In the genomic region with DNA sequence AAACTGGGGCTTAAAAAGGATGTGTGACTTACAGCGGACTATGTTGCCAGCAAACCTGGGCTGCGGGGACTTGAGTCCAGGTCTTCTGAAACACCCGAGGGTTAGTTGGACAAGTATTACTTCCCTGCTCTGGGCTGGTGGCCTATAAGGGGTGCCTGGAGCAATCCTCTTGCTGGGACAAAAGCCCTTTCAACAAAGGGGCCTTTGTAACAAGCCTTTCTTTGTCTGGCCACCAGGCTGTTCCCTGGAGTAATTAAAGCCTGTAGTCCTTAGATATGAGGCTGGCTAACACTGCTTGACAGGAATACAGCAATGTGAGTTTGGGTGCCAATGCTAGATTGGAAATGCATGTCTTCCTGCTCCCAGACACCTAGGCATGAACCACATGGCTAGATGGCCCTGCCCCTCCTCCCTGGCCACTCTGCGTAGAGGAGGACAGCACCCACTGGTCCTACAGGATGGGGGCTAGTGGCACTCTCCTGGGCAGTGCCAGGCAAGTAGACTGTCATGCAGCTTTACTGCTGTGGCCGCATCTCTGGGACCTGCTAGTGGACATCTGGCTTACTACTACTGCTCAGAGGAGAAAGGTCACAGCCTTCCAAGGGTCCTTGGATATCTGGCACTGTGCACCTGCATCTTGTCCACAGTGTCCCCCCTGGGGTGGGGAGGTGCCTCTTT, we compare ENCODE assay signal across 15 cellular contexts.
DNase-seq lines count a peak whose midpoint lies in the region; ATAC-seq and TF ChIP-seq lines count a peak whose summit lies in the region.
"Had no signal": no experiment of that assay in that cellular context is flagged by ENCODE, and none has a peak within 500 bp of the region (broad histone marks: within the 10 kb centered on the region; RNA-seq: fewer than 3 reads in every experiment).

No MANE protein-coding gene starts in this region.

- CTCF ChIA-PET in naive thymus-derived CD4-positive, alpha-beta T cell (lab: Charles Lee) = no interaction called here

- DNase-seq in NCI-H1436 (lab: John Stamatoyannopoulos, UW) (peak; percentile 39), NCI-H1436 treated with DMSO at 0.1 percent for 48 hours (lab: John Stamatoyannopoulos, UW) (no peak), astrocyte of the hippocampus (ENCODE audit: low read depth, low spot score) (peak; percentile 49), iPS-NIHi7 (ENCODE audit: extremely low spot score) (peak; percentile 43), WERI-Rb-1 (no peak)
- no peak for DNase-seq in stimulated activated effector memory CD8-positive, alpha-beta T cell treated with anti-CD3 and anti-CD28 coated beads, Interleukin-12 subunit alpha, Interleukin-12 subunit beta, amount 100 ng/mL, for 72 hours (ENCODE audit: low spot score in 2 of 2)
- DNase-seq in naive thymus-derived CD4-positive, alpha-beta T cell = no peak
- DNase-seq: activated CD4-positive, alpha-beta T cell treated with anti-CD3 and anti-CD28 coated beads, Interleukin-2, amount 50 U/mL, for 1 hour; activated naive CD8-positive, alpha-beta T cell treated with anti-CD3 and anti-CD28 coated beads, Interleukin-2, amount 10 ng/mL, durations not matched to agents 7 days and 5 days; esophagus squamous epithelium; left ventricle myocardium superior; NCI-H187; sigmoid colon had no signal

- H3K9me3 ChIP-seq in naive thymus-derived CD4-positive, alpha-beta T cell (ENCODE audit: control insufficient read depth in 2 of 3, low read length in 3 of 3) = no peaks in the 10 kb centered on the region
- no peaks in the 10 kb centered on the region for H3K9me3 ChIP-seq in WERI-Rb-1 (ENCODE audit: severe bottlenecking)
- H3K9me3 ChIP-seq: esophagus squamous epithelium, sigmoid colon, SJCRH30 had no signal

- POLR2A ChIA-PET in naive thymus-derived CD4-positive, alpha-beta T cell (lab: Charles Lee) = no interaction called here

- no peaks in the 10 kb centered on the region for H3K36me3 Mint-ChIP-seq in stimulated activated effector memory CD8-positive, alpha-beta T cell treated with anti-CD3 and anti-CD28 coated beads, Interleukin-12 subunit alpha, Interleukin-12 subunit beta, amount 100 ng/mL, for 72 hours
- no peaks in the 10 kb centered on the region for H3K36me3 Mint-ChIP-seq in naive thymus-derived CD4-positive, alpha-beta T cell
- H3K36me3 Mint-ChIP-seq: activated naive CD8-positive, alpha-beta T cell treated with anti-CD3 and anti-CD28 coated beads, Interleukin-2, amount 10 ng/mL, durations not matched to agents 7 days and 5 days had no signal

- no peak overlapping the region for H3K4me3 Mint-ChIP-seq in stimulated activated effector memory CD8-positive, alpha-beta T cell treated with anti-CD3 and anti-CD28 coated beads, Interleukin-12 subunit alpha, Interleukin-12 subunit beta, amount 100 ng/mL, for 72 hours
- H3K4me3 Mint-ChIP-seq in naive thymus-derived CD4-positive, alpha-beta T cell = no peak overlapping the region
- H3K4me3 Mint-ChIP-seq: activated naive CD8-positive, alpha-beta T cell treated with anti-CD3 and anti-CD28 coated beads, Interleukin-2, amount 10 ng/mL, durations not matched to agents 7 days and 5 days had no signal

- no peak for TF ChIP-seq CTCF in WERI-Rb-1 (IDR thresholded peaks at IDR 0.05; ENCODE audit: low read depth, low read length)

- H3K4me1 Mint-ChIP-seq in stimulated activated effector memory CD8-positive, alpha-beta T cell treated with anti-CD3 and anti-CD28 coated beads, Interleukin-12 subunit alpha, Interleukin-12 subunit beta, amount 100 ng/mL, for 72 hours = no peaks in the 10 kb centered on the region
- peaks cover 0 to 4% (median 0%) of the 10 kb centered on the region in 7 donors for H3K4me1 Mint-ChIP-seq in naive thymus-derived CD4-positive, alpha-beta T cell
- H3K4me1 Mint-ChIP-seq: activated naive CD8-positive, alpha-beta T cell treated with anti-CD3 and anti-CD28 coated beads, Interleukin-2, amount 10 ng/mL, durations not matched to agents 7 days and 5 days had no signal

- H3K27ac Mint-ChIP-seq in stimulated activated effector memory CD8-positive, alpha-beta T cell treated with anti-CD3 and anti-CD28 coated beads, Interleukin-12 subunit alpha, Interleukin-12 subunit beta, amount 100 ng/mL, for 72 hours = no peak overlapping the region
- H3K27ac Mint-ChIP-seq in naive thymus-derived CD4-positive, alpha-beta T cell = no peak overlapping the region
- H3K27ac Mint-ChIP-seq: activated naive CD8-positive, alpha-beta T cell treated with anti-CD3 and anti-CD28 coated beads, Interleukin-2, amount 10 ng/mL, durations not matched to agents 7 days and 5 days had no signal

- H3K4me1 ChIP-seq in naive thymus-derived CD4-positive, alpha-beta T cell (ENCODE audit: control insufficient read depth in 2 of 2, insufficient read depth in 2 of 2, low read length in 2 of 2) = no peaks in the 10 kb centered on the region
- H3K4me1 ChIP-seq: sigmoid colon, SJCRH30 had no signal

- H3K36me3 ChIP-seq in naive thymus-derived CD4-positive, alpha-beta T cell (ENCODE audit: control insufficient read depth in 2 of 3, insufficient read depth in 3 of 3, low read length in 3 of 3) = no peaks in the 10 kb centered on the region
- no peaks in the 10 kb centered on the region for H3K36me3 ChIP-seq in WERI-Rb-1
- H3K36me3 ChIP-seq: esophagus squamous epithelium, sigmoid colon, SJCRH30 had no signal

- H3K27me3 ChIP-seq in naive thymus-derived CD4-positive, alpha-beta T cell (ENCODE audit: control insufficient read depth in 2 of 2, insufficient read depth in 2 of 2, low read length in 2 of 2) = no peaks in the 10 kb centered on the region
- peaks cover 5% of the 10 kb centered on the region for H3K27me3 ChIP-seq in WERI-Rb-1 (ENCODE audit: insufficient read depth, low read depth, severe bottlenecking)
- H3K27me3 ChIP-seq: esophagus squamous epithelium, sigmoid colon, SJCRH30 had no signal

- peak; percentile 26 for ATAC-seq in stimulated activated effector memory CD8-positive, alpha-beta T cell treated with anti-CD3 and anti-CD28 coated beads, Interleukin-12 subunit alpha, Interleukin-12 subunit beta, amount 100 ng/mL, for 72 hours
- ATAC-seq in naive thymus-derived CD4-positive, alpha-beta T cell = no peak
- no peak for ATAC-seq in HG03097 (IDR thresholded peaks at IDR 0.05; ENCODE audit: low FRiP score, unreplicated experiment)
- ATAC-seq: left ventricle myocardium superior had no signal

- no peak overlapping the region for H3K27ac ChIP-seq in naive thymus-derived CD4-positive, alpha-beta T cell (ENCODE audit: low read depth, low read length)
- H3K27ac ChIP-seq in WERI-Rb-1 = no peak overlapping the region
- H3K27ac ChIP-seq: esophagus squamous epithelium, sigmoid colon, SJCRH30 had no signal

- intact Hi-C loops in naive thymus-derived CD4-positive, alpha-beta T cell (cut with micrococcal nuclease) = no loop called here

- H3K4me3 ChIP-seq in naive thymus-derived CD4-positive, alpha-beta T cell (ENCODE audit: low read length) = no peak overlapping the region
- no peak overlapping the region for H3K4me3 ChIP-seq in WERI-Rb-1 (ENCODE audit: low read depth, low read length)
- H3K4me3 ChIP-seq: esophagus squamous epithelium, sigmoid colon, SJCRH30 had no signal

- no peaks in the 10 kb centered on the region for H3K9me3 Mint-ChIP-seq in stimulated activated effector memory CD8-positive, alpha-beta T cell treated with anti-CD3 and anti-CD28 coated beads, Interleukin-12 subunit alpha, Interleukin-12 subunit beta, amount 100 ng/mL, for 72 hours
- H3K9me3 Mint-ChIP-seq in naive thymus-derived CD4-positive, alpha-beta T cell = peaks cover 0 to 1% (median 0%) of the 10 kb centered on the region in 11 donors
- H3K9me3 Mint-ChIP-seq: activated naive CD8-positive, alpha-beta T cell treated with anti-CD3 and anti-CD28 coated beads, Interleukin-2, amount 10 ng/mL, durations not matched to agents 7 days and 5 days had no signal

- H3K27me3 Mint-ChIP-seq in naive thymus-derived CD4-positive, alpha-beta T cell = peaks cover 2 to 36% (median 15%) of the 10 kb centered on the region in 5 donors

Comparison
In these comparisons a context has a peak if more than half of its experiments do, and no peak if none do; other contexts are left out.
1. DNase-seq: peak in NCI-H1436 (single experiment), astrocyte of the hippocampus (single experiment) and iPS-NIHi7 (single experiment); none in NCI-H1436 treated with DMSO at 0.1 percent for 48 hours (single experiment), stimulated activated effector memory CD8-positive, alpha-beta T cell treated with anti-CD3 and anti-CD28 coated beads, Interleukin-12 subunit alpha, Interleukin-12 subunit beta, amount 100 ng/mL, for 72 hours (0 of 2), naive thymus-derived CD4-positive, alpha-beta T cell (0 of 9) and WERI-Rb-1 (single experiment).